Comparison of ENCODE assay signal across 3 cellular contexts in the genomic region with DNA sequence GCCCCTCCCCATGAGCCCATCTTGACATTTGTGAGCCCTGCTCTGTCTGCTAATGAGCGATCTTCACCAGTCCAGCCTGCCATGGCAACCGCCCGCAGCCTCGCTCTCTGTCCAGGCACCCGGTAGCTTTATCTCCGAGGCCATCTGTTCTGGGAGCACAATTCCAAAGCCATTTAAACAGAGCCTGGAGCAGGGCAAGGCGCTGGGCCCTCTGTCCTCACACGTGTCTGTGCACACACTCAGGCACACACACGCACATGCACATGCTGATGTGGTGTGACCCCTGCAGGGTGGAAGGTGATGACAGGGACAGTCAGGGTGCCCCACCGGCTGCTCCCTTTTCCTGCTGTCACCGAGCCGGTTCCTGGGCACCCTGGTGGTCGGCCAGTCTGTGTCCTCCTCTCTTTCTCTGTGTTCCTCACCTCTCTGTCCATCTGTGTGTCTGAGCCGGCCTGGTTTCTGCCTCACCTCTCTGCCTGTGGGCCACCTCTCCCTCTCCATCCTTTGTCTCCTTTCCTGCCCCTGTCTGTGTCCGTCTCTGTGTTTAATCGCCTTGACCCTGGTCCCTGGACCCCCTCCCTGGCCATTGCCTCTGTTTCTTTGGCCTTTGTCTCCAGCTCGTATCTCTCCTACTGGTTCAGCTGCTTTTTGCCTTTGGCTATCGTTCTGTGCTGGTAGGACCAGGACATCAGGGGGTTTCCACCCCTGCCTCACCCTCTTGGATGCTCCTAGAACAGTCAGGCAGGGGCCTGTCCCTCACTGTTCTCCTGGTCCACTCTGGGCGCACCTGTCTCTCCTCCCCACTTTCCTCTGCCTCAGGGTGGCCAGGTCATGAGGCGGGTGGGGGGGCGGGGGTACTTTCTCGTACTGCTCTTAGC.
TF ChIP-seq lines count a peak whose summit lies in the region.

No MANE protein-coding gene starts in this region.

TF ChIP-seq in SK-N-SH, 30 proteins besides CTCF, POLR2A, EP300 and RAD21:
- no peak for TF ChIP-seq NRF1 (IDR thresholded peaks at IDR 0.05; ENCODE audit: low read depth, low read length)
- peak; percentile 99 for TF ChIP-seq GATA2 (CRISPR knock-in tag; IDR thresholded peaks at IDR 0.05)
- TF ChIP-seq FOXJ3 (CRISPR knock-in tag; IDR thresholded peaks at IDR 0.05) = peak; percentile 96
- no peak for TF ChIP-seq YY1 (IDR thresholded peaks at IDR 0.05; ENCODE audit: low read depth)
- TF ChIP-seq RFX5 (IDR thresholded peaks at IDR 0.05; ENCODE audit: low read length) = peak; percentile 46; the same call in 1 of the 2 replicates
- peak; percentile 82 for TF ChIP-seq CHD2 (IDR thresholded peaks at IDR 0.05; ENCODE audit: low read length, partially characterized antibody)
- TF ChIP-seq MXI1 (IDR thresholded peaks at IDR 0.05; ENCODE audit: low read depth, low read length) = peak; percentile 93
- TF ChIP-seq RCOR1 (IDR thresholded peaks at IDR 0.05; ENCODE audit: low read length) = peak; percentile 83

TF ChIP-seq in HepG2, 621 proteins besides CTCF, POLR2A, EP300 and RAD21 (continues in another document):
- 0 out of 2 replicates have a peak, but pooled peaks have one; percentile 48 for TF ChIP-seq BCL3 (CRISPR knock-in tag; IDR thresholded peaks at IDR 0.05)
- no peak for TF ChIP-seq ZNF432 (CRISPR knock-in tag; IDR thresholded peaks at IDR 0.05; ENCODE audit: borderline replicate concordance)
- no peak for TF ChIP-seq MLLT10 (CRISPR knock-in tag; IDR thresholded peaks at IDR 0.05)
- no peak for TF ChIP-seq ERF (CRISPR knock-in tag; IDR thresholded peaks at IDR 0.05)
- TF ChIP-seq, protein P1, sequence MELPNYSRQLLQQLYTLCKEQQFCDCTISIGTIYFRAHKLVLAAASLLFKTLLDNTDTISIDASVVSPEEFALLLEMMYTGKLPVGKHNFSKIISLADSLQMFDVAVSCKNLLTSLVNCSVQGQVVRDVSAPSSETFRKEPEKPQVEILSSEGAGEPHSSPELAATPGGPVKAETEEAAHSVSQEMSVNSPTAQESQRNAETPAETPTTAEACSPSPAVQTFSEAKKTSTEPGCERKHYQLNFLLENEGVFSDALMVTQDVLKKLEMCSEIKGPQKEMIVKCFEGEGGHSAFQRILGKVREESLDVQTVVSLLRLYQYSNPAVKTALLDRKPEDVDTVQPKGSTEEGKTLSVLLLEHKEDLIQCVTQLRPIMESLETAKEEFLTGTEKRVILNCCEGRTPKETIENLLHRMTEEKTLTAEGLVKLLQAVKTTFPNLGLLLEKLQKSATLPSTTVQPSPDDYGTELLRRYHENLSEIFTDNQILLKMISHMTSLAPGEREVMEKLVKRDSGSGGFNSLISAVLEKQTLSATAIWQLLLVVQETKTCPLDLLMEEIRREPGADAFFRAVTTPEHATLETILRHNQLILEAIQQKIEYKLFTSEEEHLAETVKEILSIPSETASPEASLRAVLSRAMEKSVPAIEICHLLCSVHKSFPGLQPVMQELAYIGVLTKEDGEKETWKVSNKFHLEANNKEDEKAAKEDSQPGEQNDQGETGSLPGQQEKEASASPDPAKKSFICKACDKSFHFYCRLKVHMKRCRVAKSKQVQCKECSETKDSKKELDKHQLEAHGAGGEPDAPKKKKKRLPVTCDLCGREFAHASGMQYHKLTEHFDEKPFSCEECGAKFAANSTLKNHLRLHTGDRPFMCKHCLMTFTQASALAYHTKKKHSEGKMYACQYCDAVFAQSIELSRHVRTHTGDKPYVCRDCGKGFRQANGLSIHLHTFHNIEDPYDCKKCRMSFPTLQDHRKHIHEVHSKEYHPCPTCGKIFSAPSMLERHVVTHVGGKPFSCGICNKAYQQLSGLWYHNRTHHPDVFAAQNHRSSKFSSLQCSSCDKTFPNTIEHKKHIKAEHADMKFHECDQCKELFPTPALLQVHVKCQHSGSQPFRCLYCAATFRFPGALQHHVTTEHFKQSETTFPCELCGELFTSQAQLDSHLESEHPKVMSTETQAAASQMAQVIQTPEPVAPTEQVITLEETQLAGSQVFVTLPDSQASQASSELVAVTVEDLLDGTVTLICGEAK (IDR thresholded peaks at IDR 0.05) = no peak
- TF ChIP-seq, protein P1 (CRISPR knock-in tag; IDR thresholded peaks at IDR 0.05) = no peak
- TF ChIP-seq PAF1 (CRISPR knock-in tag; IDR thresholded peaks at IDR 0.05) = no peak
- peak; percentile 11; the same call in 1 of the 2 replicates for TF ChIP-seq ZFY (CRISPR knock-in tag; IDR thresholded peaks at IDR 0.05)
- TF ChIP-seq SAP130 (CRISPR knock-in tag; IDR thresholded peaks at IDR 0.05; ENCODE audit: low read depth) = peak; percentile 15; the same call in 1 of the 2 replicates
- TF ChIP-seq TBL1XR1 (IDR thresholded peaks at IDR 0.05; ENCODE audit: borderline replicate concordance, low read length, partially characterized antibody) = no peak
- TF ChIP-seq ZFP41 (CRISPR knock-in tag; IDR thresholded peaks at IDR 0.05; ENCODE audit: borderline replicate concordance) = no peak
- no peak for TF ChIP-seq SOX5 (CRISPR knock-in tag; IDR thresholded peaks at IDR 0.05; ENCODE audit: borderline replicate concordance)
- no peak for TF ChIP-seq PCBP2 (optimal IDR thresholded peaks at IDR 0.05; ENCODE audit: low read depth, low read length, poor library complexity, severe bottlenecking)
- TF ChIP-seq CCDC6 (CRISPR knock-in tag; IDR thresholded peaks at IDR 0.05) = no peak

TF ChIP-seq in WTC11, 78 proteins besides CTCF, POLR2A, EP300 and RAD21:
- TF ChIP-seq FOXP4 (CRISPR knock-in tag; IDR thresholded peaks at IDR 0.05) = no peak
- no peak for TF ChIP-seq RORB (CRISPR knock-in tag; IDR thresholded peaks at IDR 0.05)
- TF ChIP-seq, protein P2, sequence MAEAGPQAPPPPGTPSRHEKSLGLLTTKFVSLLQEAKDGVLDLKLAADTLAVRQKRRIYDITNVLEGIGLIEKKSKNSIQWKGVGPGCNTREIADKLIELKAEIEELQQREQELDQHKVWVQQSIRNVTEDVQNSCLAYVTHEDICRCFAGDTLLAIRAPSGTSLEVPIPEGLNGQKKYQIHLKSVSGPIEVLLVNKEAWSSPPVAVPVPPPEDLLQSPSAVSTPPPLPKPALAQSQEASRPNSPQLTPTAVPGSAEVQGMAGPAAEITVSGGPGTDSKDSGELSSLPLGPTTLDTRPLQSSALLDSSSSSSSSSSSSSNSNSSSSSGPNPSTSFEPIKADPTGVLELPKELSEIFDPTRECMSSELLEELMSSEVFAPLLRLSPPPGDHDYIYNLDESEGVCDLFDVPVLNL (CRISPR knock-in tag; IDR thresholded peaks at IDR 0.05; ENCODE audit: borderline replicate concordance, low read depth) = no peak
- TF ChIP-seq, protein P3, sequence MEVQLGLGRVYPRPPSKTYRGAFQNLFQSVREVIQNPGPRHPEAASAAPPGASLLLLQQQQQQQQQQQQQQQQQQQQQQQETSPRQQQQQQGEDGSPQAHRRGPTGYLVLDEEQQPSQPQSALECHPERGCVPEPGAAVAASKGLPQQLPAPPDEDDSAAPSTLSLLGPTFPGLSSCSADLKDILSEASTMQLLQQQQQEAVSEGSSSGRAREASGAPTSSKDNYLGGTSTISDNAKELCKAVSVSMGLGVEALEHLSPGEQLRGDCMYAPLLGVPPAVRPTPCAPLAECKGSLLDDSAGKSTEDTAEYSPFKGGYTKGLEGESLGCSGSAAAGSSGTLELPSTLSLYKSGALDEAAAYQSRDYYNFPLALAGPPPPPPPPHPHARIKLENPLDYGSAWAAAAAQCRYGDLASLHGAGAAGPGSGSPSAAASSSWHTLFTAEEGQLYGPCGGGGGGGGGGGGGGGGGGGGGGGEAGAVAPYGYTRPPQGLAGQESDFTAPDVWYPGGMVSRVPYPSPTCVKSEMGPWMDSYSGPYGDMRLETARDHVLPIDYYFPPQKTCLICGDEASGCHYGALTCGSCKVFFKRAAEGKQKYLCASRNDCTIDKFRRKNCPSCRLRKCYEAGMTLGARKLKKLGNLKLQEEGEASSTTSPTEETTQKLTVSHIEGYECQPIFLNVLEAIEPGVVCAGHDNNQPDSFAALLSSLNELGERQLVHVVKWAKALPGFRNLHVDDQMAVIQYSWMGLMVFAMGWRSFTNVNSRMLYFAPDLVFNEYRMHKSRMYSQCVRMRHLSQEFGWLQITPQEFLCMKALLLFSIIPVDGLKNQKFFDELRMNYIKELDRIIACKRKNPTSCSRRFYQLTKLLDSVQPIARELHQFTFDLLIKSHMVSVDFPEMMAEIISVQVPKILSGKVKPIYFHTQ (CRISPR knock-in tag; IDR thresholded peaks at IDR 0.05) = no peak
- no peak for TF ChIP-seq GABPB1 (CRISPR knock-in tag; IDR thresholded peaks at IDR 0.05)
- no peak for TF ChIP-seq ATF1 (CRISPR knock-in tag; IDR thresholded peaks at IDR 0.05)
- TF ChIP-seq, protein P4, sequence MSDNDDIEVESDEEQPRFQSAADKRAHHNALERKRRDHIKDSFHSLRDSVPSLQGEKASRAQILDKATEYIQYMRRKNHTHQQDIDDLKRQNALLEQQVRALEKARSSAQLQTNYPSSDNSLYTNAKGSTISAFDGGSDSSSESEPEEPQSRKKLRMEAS (CRISPR knock-in tag; IDR thresholded peaks at IDR 0.05) = no peak
- no peak for TF ChIP-seq NR2C2 (CRISPR knock-in tag; IDR thresholded peaks at IDR 0.05)
- no peak for TF ChIP-seq JUN (CRISPR knock-in tag; IDR thresholded peaks at IDR 0.05)
- TF ChIP-seq, protein P5, sequence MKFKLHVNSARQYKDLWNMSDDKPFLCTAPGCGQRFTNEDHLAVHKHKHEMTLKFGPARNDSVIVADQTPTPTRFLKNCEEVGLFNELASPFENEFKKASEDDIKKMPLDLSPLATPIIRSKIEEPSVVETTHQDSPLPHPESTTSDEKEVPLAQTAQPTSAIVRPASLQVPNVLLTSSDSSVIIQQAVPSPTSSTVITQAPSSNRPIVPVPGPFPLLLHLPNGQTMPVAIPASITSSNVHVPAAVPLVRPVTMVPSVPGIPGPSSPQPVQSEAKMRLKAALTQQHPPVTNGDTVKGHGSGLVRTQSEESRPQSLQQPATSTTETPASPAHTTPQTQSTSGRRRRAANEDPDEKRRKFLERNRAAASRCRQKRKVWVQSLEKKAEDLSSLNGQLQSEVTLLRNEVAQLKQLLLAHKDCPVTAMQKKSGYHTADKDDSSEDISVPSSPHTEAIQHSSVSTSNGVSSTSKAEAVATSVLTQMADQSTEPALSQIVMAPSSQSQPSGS (CRISPR knock-in tag; IDR thresholded peaks at IDR 0.05; ENCODE audit: borderline replicate concordance, low read depth) = no peak
- no peak for TF ChIP-seq TCF7 (CRISPR knock-in tag; IDR thresholded peaks at IDR 0.05; ENCODE audit: low read depth)
- TF ChIP-seq TEAD1 (CRISPR knock-in tag; IDR thresholded peaks at IDR 0.05) = no peak
- TF ChIP-seq IRF1 (CRISPR knock-in tag; IDR thresholded peaks at IDR 0.05) = no peak
- TF ChIP-seq GTF2I (CRISPR knock-in tag; conservative IDR thresholded peaks at IDR 0.05) = no peak
- no peak for TF ChIP-seq CBFB (CRISPR knock-in tag; IDR thresholded peaks at IDR 0.05; ENCODE audit: low read depth)
